Comparison of ENCODE assay signal across 22 cellular contexts in genomic region chr13:60258349-60258748, GRCh38.
"Had no signal": no experiment of that assay in that cellular context is flagged by ENCODE, and none has a peak within 500 bp of the region (broad histone marks: within the 10 kb centered on the region; RNA-seq: fewer than 3 reads in every experiment).

No MANE protein-coding gene starts in this region.

- H3K9me3 Mint-ChIP-seq: activated CD4-positive, alpha-beta memory T cell treated with anti-CD3 and anti-CD28 coated beads for 36 hours; activated naive CD4-positive, alpha-beta T cell treated with anti-CD3 and anti-CD28 coated beads for 36 hours; activated T-cell treated with anti-CD3 and anti-CD28 coated beads, Interleukin-2, amount 50 U/mL, for 4 hours had no signal

- ATAC-seq: activated T-cell treated with anti-CD3 and anti-CD28 coated beads, Interleukin-2, amount 50 U/mL, for 4 hours; activated T-helper 17 cell treated with anti-CD3 and anti-CD28 coated beads, Interleukin-2, amount 50 U/mL, for 72 hours; T-helper 17 cell had no signal

- H3K4me1 ChIP-seq: adrenal gland had no signal

- H3K27ac ChIP-seq: adrenal gland had no signal

- H3K36me3 Mint-ChIP-seq: activated CD4-positive, alpha-beta memory T cell treated with anti-CD3 and anti-CD28 coated beads for 36 hours had no signal

- H3K4me1 Mint-ChIP-seq: activated CD4-positive, alpha-beta T cell treated with anti-CD3 and anti-CD28 coated beads, Interleukin-2, amount 10 ng/mL, durations not matched to agents 7 days and 5 days; activated T-helper 17 cell treated with anti-CD3 and anti-CD28 coated beads, Interleukin-2, amount 50 U/mL, for 72 hours; T-helper 17 cell had no signal

- H3K4me3 ChIP-seq: adrenal gland, MG63 had no signal

- H3K27me3 ChIP-seq: adrenal gland, MG63 had no signal

- H3K36me3 ChIP-seq: adrenal gland, MG63 had no signal

- DNase-seq: activated CD4-positive, alpha-beta memory T cell treated with anti-CD3 and anti-CD28 coated beads for 36 hours; activated CD4-positive, alpha-beta T cell treated with anti-CD3 and anti-CD28 coated beads, Interleukin-2, amount 10 ng/mL, durations not matched to agents 7 days and 5 days; activated CD4-positive, CD25-positive, alpha-beta regulatory T cell; activated CD8-positive, alpha-beta memory T cell treated with anti-CD3 and anti-CD28 coated beads for 24 hours; activated gamma-delta T cell; activated naive CD4-positive, alpha-beta T cell treated with anti-CD3 and anti-CD28 coated beads for 36 hours; activated T-cell treated with anti-CD3 and anti-CD28 coated beads, Interleukin-2, amount 50 U/mL, for 4 hours; adrenal gland; anterior cingulate cortex; cerebellar nuclear complex; MG63; NCI-H1105; NCI-H1436; NCI-H1694 treated with DMSO at 0.1 percent for 48 hours; NCI-H2029 treated with DMSO at 0.1 percent for 48 hours; NCI-H446; NCI-H524; SIG-M5; T-helper 17 cell; T-helper 9 cell had no signal

- H3K4me3 Mint-ChIP-seq: activated CD4-positive, alpha-beta memory T cell treated with anti-CD3 and anti-CD28 coated beads for 36 hours; activated CD4-positive, alpha-beta T cell treated with anti-CD3 and anti-CD28 coated beads, Interleukin-2, amount 10 ng/mL, durations not matched to agents 7 days and 5 days; activated naive CD4-positive, alpha-beta T cell treated with anti-CD3 and anti-CD28 coated beads for 36 hours; activated naive CD8-positive, alpha-beta T cell; activated T-cell treated with anti-CD3 and anti-CD28 coated beads, Interleukin-2, amount 50 U/mL, for 4 hours; activated T-helper 17 cell treated with anti-CD3 and anti-CD28 coated beads, Interleukin-2, amount 50 U/mL, for 72 hours; T-helper 17 cell had no signal

- H3K27ac Mint-ChIP-seq: activated CD4-positive, alpha-beta memory T cell treated with anti-CD3 and anti-CD28 coated beads for 36 hours; activated CD4-positive, alpha-beta T cell treated with anti-CD3 and anti-CD28 coated beads, Interleukin-2, amount 10 ng/mL, durations not matched to agents 7 days and 5 days; activated naive CD4-positive, alpha-beta T cell treated with anti-CD3 and anti-CD28 coated beads for 36 hours; activated naive CD8-positive, alpha-beta T cell; activated T-helper 17 cell treated with anti-CD3 and anti-CD28 coated beads, Interleukin-2, amount 50 U/mL, for 72 hours; T-helper 17 cell had no signal

- H3K9me3 ChIP-seq: adrenal gland, MG63 had no signal
